ENCODE assay signal across 9 cellular contexts in the genomic region with DNA sequence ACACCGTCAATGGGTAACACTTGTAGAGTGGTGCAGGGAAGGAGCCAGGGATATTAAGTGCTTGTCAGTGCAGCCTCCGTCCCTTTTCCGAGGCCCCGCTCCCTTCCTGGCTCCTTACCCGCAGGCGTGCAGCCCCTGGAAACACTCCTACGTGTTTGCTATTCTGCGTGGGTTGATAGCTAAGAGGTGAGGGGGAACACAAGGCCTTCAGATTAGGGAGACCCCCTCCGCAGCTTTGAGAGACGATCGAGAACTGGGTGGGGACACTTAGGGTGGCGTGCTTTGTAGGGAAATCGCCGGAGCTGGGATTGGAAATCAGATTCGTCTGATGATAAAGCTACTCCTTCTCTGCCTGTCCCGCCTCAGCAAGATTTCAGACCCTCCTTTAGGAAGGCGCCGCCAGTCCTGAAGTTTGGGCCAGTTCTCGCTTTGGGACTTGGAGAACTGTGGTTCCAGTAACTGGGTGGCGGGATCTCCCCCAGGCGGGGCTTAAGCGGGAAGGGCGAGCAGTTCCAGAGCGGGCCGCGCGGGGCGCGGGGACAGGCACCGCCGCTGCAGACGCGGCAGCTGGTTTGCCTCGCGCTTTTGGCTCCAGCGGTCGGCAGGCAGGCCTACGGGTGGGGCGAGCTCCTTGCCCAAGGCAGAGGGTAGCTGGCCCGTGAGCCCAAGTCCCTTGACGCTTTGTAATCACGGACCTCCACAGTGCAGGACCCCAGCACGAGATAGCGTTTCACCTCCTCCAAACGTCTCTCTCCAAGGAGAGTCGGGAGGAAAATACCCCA. TPM values are rescaled to one million over a fixed set of nuclear protein-coding genes. Genes with fewer than 3 reads are reported as not detected.
DNase-seq lines count a peak whose midpoint lies in the region; ATAC-seq and TF ChIP-seq lines count a peak whose summit lies in the region.
"Had no signal": no experiment of that assay in that cellular context is flagged by ENCODE, and none has a peak within 500 bp of the region (broad histone marks: within the 10 kb centered on the region; RNA-seq: fewer than 3 reads in every experiment).

No MANE protein-coding gene starts in this region.

- DNase-seq in CD14-positive monocyte (ENCODE audit: low spot score) (peak; percentile 65), HL-60 (ENCODE audit: low read depth in 1 of 2, low spot score in 1 of 2) (peak in 1 of 2 experiments; percentile 47), PC-9 (peak in 1 of 2 experiments; percentile 61), fibroblast of villous mesenchyme (ENCODE audit: low read depth) (peak; percentile 56), nephron progenitor cell (peak; percentile 85), stromal cell of bone marrow (ENCODE audit: low read depth) (peak; percentile 50)
- peak; percentile 40 for DNase-seq in activated T-helper 9 cell treated with anti-CD3 and anti-CD28 coated beads, Interleukin-2, amount 50 U/mL, for 16 hours (ENCODE audit: low read depth)

- H3K27me3 Mint-ChIP-seq in CD14-positive monocyte (ENCODE audit: low read depth in 3 of 3) = peaks cover 53 to 67% (median 61%) of the 10 kb centered on the region in 3 donors
- H3K27me3 Mint-ChIP-seq in nephron progenitor cell (ENCODE audit: low read depth, poor library complexity) = peaks cover 61% of the 10 kb centered on the region

- intact Hi-C loops in CD14-positive monocyte (cut with micrococcal nuclease) = no loop called here
- intact Hi-C loops in PC-9 (cut with micrococcal nuclease; ENCODE audit: unreplicated experiment) = no loop called here

- TF ChIP-seq CTCF in CD14-positive monocyte (IDR thresholded peaks at IDR 0.05) (peak; percentile 80), HL-60 (IDR thresholded peaks at IDR 0.05; ENCODE audit: insufficient read depth, low read length) (peak; percentile 52), PC-9 (conservative IDR thresholded peaks at IDR 0.05) (peak; percentile 67), fibroblast of villous mesenchyme (IDR thresholded peaks at IDR 0.05; ENCODE audit: insufficient read depth, low read depth, low read length) (peak; percentile 75), nephron progenitor cell (IDR thresholded peaks at IDR 0.05) (peak; percentile 76)

- no TSS peak for BruUV-seq in PC-9 (replicated peaks; lab: Mats Ljungman, UMichigan)

- H4K20me1 ChIP-seq in PC-9 (ENCODE audit: insufficient read depth) = no peaks in the 10 kb centered on the region; the same call in 1 of the 2 replicates

- POLR2A ChIA-PET in PC-9 (lab: Charles Lee; ENCODE audit: unreplicated experiment) = no interaction called here

- H3K9me3 Mint-ChIP-seq in CD14-positive monocyte = peaks cover 0 to 27% (median 19%) of the 10 kb centered on the region in 7 donors
- no peaks in the 10 kb centered on the region for H3K9me3 Mint-ChIP-seq in nephron progenitor cell

- H3K4me1 ChIP-seq in PC-9 (replicated peaks; ENCODE audit: insufficient read depth) = peaks cover 10% of the 10 kb centered on the region; the same call in 1 of the 2 replicates

- peak overlapping the region; percentile 95 for H3K4me2 ChIP-seq in PC-9

- peak; percentile 87 for ATAC-seq in GM19438 (IDR thresholded peaks at IDR 0.05; ENCODE audit: low read depth, unreplicated experiment)

- no peaks in the 10 kb centered on the region for H3K9me2 ChIP-seq in PC-9 (ENCODE audit: insufficient read depth)

- no peaks in the 10 kb centered on the region for H3K9me3 ChIP-seq in PC-9 (ENCODE audit: insufficient read depth, low read depth)

- peaks cover 4 to 6% of the 10 kb centered on the region in 2 donors for H3K36me3 Mint-ChIP-seq in CD14-positive monocyte
- H3K36me3 Mint-ChIP-seq in nephron progenitor cell (ENCODE audit: low read depth) = no peaks in the 10 kb centered on the region

- H3K4me1 Mint-ChIP-seq in CD14-positive monocyte = peaks cover 22% of the 10 kb centered on the region
- peaks cover 61% of the 10 kb centered on the region for H3K4me1 Mint-ChIP-seq in nephron progenitor cell

- H3K27ac ChIP-seq in HL-60 (replicated peaks) (no peak overlapping the region), PC-9 (no peak overlapping the region)

- CTCF ChIA-PET in PC-9 (lab: Charles Lee) = interaction anchor here (0.6 to 1.3 kb wide), 2 partner anchors 24 to 213 kb away, joined by 4 read pairs; no protein-coding TSS in a partner anchor

- no peaks in the 10 kb centered on the region for H3F3A ChIP-seq in PC-9 (ENCODE audit: insufficient read depth, low read depth)

- peak overlapping the region; percentile 65 for H3K4me3 ChIP-seq in HL-60 (replicated peaks; ENCODE audit: insufficient read depth, low read length)
- peak overlapping the region; percentile 73 for H3K4me3 ChIP-seq in PC-9
- peak overlapping the region; percentile 67 for H3K4me3 ChIP-seq in fibroblast of villous mesenchyme (ENCODE audit: low read depth, low read length)

- peak overlapping the region in 3 of 7 donors; percentile 38 to 73 (median 54) for H3K27ac Mint-ChIP-seq in CD14-positive monocyte
- peak overlapping the region; percentile 64 for H3K27ac Mint-ChIP-seq in nephron progenitor cell

- H3K27me3 ChIP-seq in HL-60 (ENCODE audit: insufficient read depth, poor library complexity, severe bottlenecking) (peaks cover 35% of the 10 kb centered on the region), PC-9 (ENCODE audit: insufficient read depth, low read depth) (peaks cover 23% of the 10 kb centered on the region)

- H3K79me2 ChIP-seq in PC-9 (ENCODE audit: low read depth) = no peaks in the 10 kb centered on the region

- peak overlapping the region; percentile 93 to 98 for H3K4me3 Mint-ChIP-seq in CD14-positive monocyte
- H3K4me3 Mint-ChIP-seq in nephron progenitor cell = peak overlapping the region; percentile 81

- H3K36me3 ChIP-seq in PC-9 (ENCODE audit: low read depth) = no peaks in the 10 kb centered on the region

- peak overlapping the region; percentile 87 for H2AFZ ChIP-seq in PC-9

RNA-seq across cellular contexts. Expression of a gene that starts 8.0 kb away (rescaled TPM):
- not detected for polyA plus RNA-seq in CD14-positive monocyte
- total RNA-seq in PC-9 (2021) (not detected in 2 replicates), fibroblast of villous mesenchyme (not detected in 2 replicates)
- total RNA-seq: T-helper 1 cell treated with Interleukin-12 subunit alpha and Interleukin-12 subunit beta and Interleukin-4 antibody, amounts not matched to agents 30 ng/mL and 1 ng/mL, for 36 hours had no signal

RNA-seq across cellular contexts. Expression of a gene that starts 48.2 kb away (rescaled TPM):
- 1 to 10 TPM; 2.4 to 2.5 TPM for polyA plus RNA-seq in CD14-positive monocyte
- total RNA-seq in PC-9 (2021) = 2.8 and 3.5 TPM in 2 replicates
- total RNA-seq in fibroblast of villous mesenchyme = 12.1 and 13.9 TPM in 2 replicates
- total RNA-seq: T-helper 1 cell treated with Interleukin-12 subunit alpha and Interleukin-12 subunit beta and Interleukin-4 antibody, amounts not matched to agents 30 ng/mL and 1 ng/mL, for 36 hours had no signal
